13 cellular contexts compared by ENCODE assay signal in the genomic region with DNA sequence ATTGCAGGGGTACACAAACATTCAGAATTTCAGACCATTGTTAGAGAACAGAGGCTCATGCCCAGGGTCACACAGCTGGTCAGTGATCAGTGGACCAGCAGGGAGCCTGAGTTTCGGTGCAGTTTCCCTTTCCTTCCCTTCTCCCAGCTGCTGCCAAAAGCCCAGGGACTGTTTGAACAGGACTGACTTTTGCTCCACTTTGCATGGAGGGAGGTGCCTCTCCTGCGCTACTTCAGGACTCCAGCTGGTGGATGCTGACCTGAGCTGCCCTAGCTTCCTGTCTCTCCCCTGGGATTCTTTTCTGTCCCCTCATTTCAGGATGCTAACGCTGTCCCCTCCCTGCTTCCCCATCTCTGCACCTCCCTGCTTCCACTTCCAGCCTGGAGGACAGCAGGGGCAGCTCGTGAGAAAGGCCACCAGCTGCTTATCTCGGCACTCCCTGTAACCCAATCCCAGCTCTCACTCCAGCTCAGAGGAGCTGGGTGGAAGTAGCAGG. TPM values are rescaled to one million over a fixed set of nuclear protein-coding genes. Genes with fewer than 3 reads are reported as not detected.
DNase-seq lines count a peak whose midpoint lies in the region; ATAC-seq, FAIRE-seq and TF ChIP-seq lines count a peak whose summit lies in the region.
"Had no signal": no experiment of that assay in that cellular context is flagged by ENCODE, and none has a peak within 500 bp of the region (broad histone marks: within the 10 kb centered on the region; RNA-seq: fewer than 3 reads in every experiment).

No MANE protein-coding gene starts in this region.

- no peaks in the 10 kb centered on the region for H3K9me3 ChIP-seq in A549

- CTCF ChIA-PET in A549 (lab: Yijun Ruan, JAX) = interaction anchor here (1.5 kb wide), 1 partner anchor 16 kb away, joined by 4 read pairs; no protein-coding TSS in a partner anchor

- H3K4me1 ChIP-seq in A549 (no peaks in the 10 kb centered on the region), mesendoderm (ENCODE audit: control insufficient read depth, low read depth, low read length) (peaks cover 2% of the 10 kb centered on the region)

- H3K4me3 ChIP-seq in A549 = no peak overlapping the region
- H3K4me3 ChIP-seq in mesendoderm (ENCODE audit: low read length) = no peak overlapping the region

- H3K4ac ChIP-seq in mesendoderm (ENCODE audit: low read depth, low read length) = no peak overlapping the region

- no peak overlapping the region for H3K18ac ChIP-seq in mesendoderm (ENCODE audit: low read length)

- no peak overlapping the region for H2BK120ac ChIP-seq in mesendoderm (ENCODE audit: low read depth, low read length)

- H3K56ac ChIP-seq in mesendoderm (ENCODE audit: low read length) = no peak overlapping the region

- TF ChIP-seq POLR2A in A549 (IDR thresholded peaks at IDR 0.05; ENCODE audit: low read length) = no peak

- no peaks in the 10 kb centered on the region for H3K79me1 ChIP-seq in mesendoderm (ENCODE audit: low read length)

- TF ChIP-seq CTCF in A549 (IDR thresholded peaks at IDR 0.05) = no peak

- no peak overlapping the region for H2BK15ac ChIP-seq in mesendoderm (replicated peaks; ENCODE audit: low read depth)

- H4K8ac ChIP-seq in mesendoderm (ENCODE audit: low read depth, low read length) = no peak overlapping the region

- DNase-seq in A549 (ENCODE audit: low read depth in 1 of 2, low spot score in 1 of 2) = no peak
- DNase-seq in NCI-H146 treated with DMSO at 0.1 percent for 48 hours (lab: John Stamatoyannopoulos, UW; ENCODE audit: unreplicated experiment) = peak; percentile 82
- peak; percentile 40 for DNase-seq in mesendoderm
- no peak for DNase-seq in caudate nucleus (lab: John Stamatoyannopoulos, UW)
- DNase-seq in ureter (ENCODE audit: low spot score) = no peak
- no peak for DNase-seq in T-helper 2 cell
- DNase-seq: effector CD4-positive, alpha-beta T cell; NCI-H1436 had no signal

- no peak overlapping the region for H4K5ac ChIP-seq in mesendoderm (ENCODE audit: low read length)

- WGBS in A549 (ENCODE audit: missing lambda C conversion rate) = 23% methylated on average over 5 of the region's 5 CpGs
- no CpG with 5 or more reads among the region's 5 CpGs for WGBS in mesendoderm (ENCODE audit: extremely low coverage, insufficient coverage, low lambda C conversion rate)

- no peaks in the 10 kb centered on the region for H3K27me3 ChIP-seq in mesendoderm (ENCODE audit: insufficient read depth, low read length, poor library complexity)

- H3K36me3 ChIP-seq in mesendoderm (ENCODE audit: control insufficient read depth, insufficient read depth, low read length) = no peaks in the 10 kb centered on the region

- no peak for TF ChIP-seq EP300 in A549 (IDR thresholded peaks at IDR 0.05)

- ATAC-seq in A549 (peak; percentile 52 to 72; a peak in 5 of 6 replicates), esophagus mucosa (peak; percentile 23), GM19463 (IDR thresholded peaks at IDR 0.05; ENCODE audit: unreplicated experiment) (no peak)

- TF ChIP-seq RAD21 in A549 (conservative IDR thresholded peaks at IDR 0.05 in 1 of 2, IDR thresholded peaks at IDR 0.05 in 1 of 2) = no peak

- H3K27ac ChIP-seq in A549 = no peak overlapping the region
- H3K27ac ChIP-seq in mesendoderm (ENCODE audit: low read depth, low read length) = no peak overlapping the region
- no peak overlapping the region for H3K27ac ChIP-seq in caudate nucleus (ENCODE audit: low read depth, low read length)

- POLR2A ChIA-PET in A549 (lab: Yijun Ruan, JAX) = no interaction called here

- FAIRE-seq in A549 (lab: Jason Lieb, UNC) = no peak
- FAIRE-seq: TTC549 had no signal

- H2BK5ac ChIP-seq in mesendoderm (ENCODE audit: low read length) = no peak overlapping the region

- H3K9ac ChIP-seq in mesendoderm (ENCODE audit: low read length) = no peak overlapping the region

- H3K4me2 ChIP-seq in A549 (peak overlapping the region; percentile 17; the same call in 1 of the 3 replicates), mesendoderm (ENCODE audit: low read length) (no peak overlapping the region)

- H3K23ac ChIP-seq in mesendoderm (ENCODE audit: low read length) = no peak overlapping the region

- H2AK5ac ChIP-seq in mesendoderm (ENCODE audit: low read length) = no peak overlapping the region

- no peaks in the 10 kb centered on the region for H3K79me2 ChIP-seq in mesendoderm (ENCODE audit: control insufficient read depth, insufficient read depth, low read length)

TF ChIP-seq in A549, 52 proteins besides CTCF, POLR2A, EP300 and RAD21:
- TF ChIP-seq CBX8 (IDR thresholded peaks at IDR 0.05) (no peak), HOXA7 (CRISPR knock-in tag; IDR thresholded peaks at IDR 0.05) (no peak), FOSB (CRISPR knock-in tag; IDR thresholded peaks at IDR 0.05) (no peak), NFE2L2 (conservative IDR thresholded peaks at IDR 0.05; ENCODE audit: low read length) (no peak), EHMT2 (IDR thresholded peaks at IDR 0.05; ENCODE audit: low read depth) (no peak), FOXS1 (CRISPR knock-in tag; IDR thresholded peaks at IDR 0.05) (no peak)
- TF ChIP-seq, protein P1, sequence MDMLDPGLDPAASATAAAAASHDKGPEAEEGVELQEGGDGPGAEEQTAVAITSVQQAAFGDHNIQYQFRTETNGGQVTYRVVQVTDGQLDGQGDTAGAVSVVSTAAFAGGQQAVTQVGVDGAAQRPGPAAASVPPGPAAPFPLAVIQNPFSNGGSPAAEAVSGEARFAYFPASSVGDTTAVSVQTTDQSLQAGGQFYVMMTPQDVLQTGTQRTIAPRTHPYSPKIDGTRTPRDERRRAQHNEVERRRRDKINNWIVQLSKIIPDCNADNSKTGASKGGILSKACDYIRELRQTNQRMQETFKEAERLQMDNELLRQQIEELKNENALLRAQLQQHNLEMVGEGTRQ (IDR thresholded peaks at IDR 0.05) = no peak
TF ChIP-seq in A549: peak in this region for 0.

RNA-seq across cellular contexts. Expression of a gene that starts 14.5 kb away (rescaled TPM):
- 0.01 and 0.04 TPM in 2 replicates for polyA plus RNA-seq in A549 (2011; rRNA removed)
- polyA plus RNA-seq in A549 (2012; cell fraction: cytosol; rRNA removed) = 0.01 TPM in 1 of 2 replicates, not detected in the other
- 0.02 and 0.04 TPM in 2 replicates for polyA plus RNA-seq in A549 (2012; cell fraction: nucleus; rRNA removed)
- 0.03 to 0.12 TPM (median 0.03 TPM) in 3 replicates for polyA plus RNA-seq in A549 (2017; fragmentation: RNase III; extraction: RNeasy Plus Mini Kit Qiagen cat#74134 plus additional on column Dnase treatment)
- polyA minus RNA-seq in A549 (2011; rRNA and poly(A)+ RNA removed) = 0.10 and 0.25 TPM in 2 replicates
- total RNA-seq in esophagus mucosa = 0.04 TPM
- polyA plus RNA-seq in mesendoderm (2013, experiment 1 of 2) = 0.06 TPM
- polyA plus RNA-seq in mesendoderm (2013, experiment 2 of 2) = 0.04 TPM
- not detected for total RNA-seq in ureter
- total RNA-seq: G401 had no signal
- polyA plus RNA-seq: urinary bladder had no signal

Comparison
In these comparisons a context has a peak if more than half of its experiments do, and no peak if none do; other contexts are left out.
1. DNase-seq: peak in NCI-H146 treated with DMSO at 0.1 percent for 48 hours (single experiment) and mesendoderm (single experiment); none in A549 (0 of 2), caudate nucleus (0 of 61), ureter (single experiment) and T-helper 2 cell (0 of 5).